Comparison of ENCODE assay signal across 15 cellular contexts in genomic region chr14:100011568-100012325, GRCh38.
"Had no signal": no experiment of that assay in that cellular context is flagged by ENCODE, and none has a peak within 500 bp of the region (broad histone marks: within the 10 kb centered on the region; RNA-seq: fewer than 3 reads in every experiment).

No MANE protein-coding gene starts in this region.

- H3K4me3 ChIP-seq: tibial nerve had no signal

- H3K36me3 ChIP-seq: tibial nerve had no signal

- H3K4me3 Mint-ChIP-seq: activated CD4-positive, alpha-beta T cell treated with anti-CD3 and anti-CD28 coated beads for 36 hours; activated naive CD8-positive, alpha-beta T cell treated with anti-CD3 and anti-CD28 coated beads for 36 hours; nephron progenitor cell had no signal

- H3K27me3 ChIP-seq: tibial nerve had no signal

- H3K9me3 ChIP-seq: tibial nerve had no signal

- H3K27ac Mint-ChIP-seq: activated CD4-positive, alpha-beta T cell treated with anti-CD3 and anti-CD28 coated beads for 36 hours; activated naive CD8-positive, alpha-beta T cell treated with anti-CD3 and anti-CD28 coated beads for 36 hours had no signal

- H3K27me3 Mint-ChIP-seq: activated CD4-positive, alpha-beta T cell treated with anti-CD3 and anti-CD28 coated beads for 36 hours; activated naive CD8-positive, alpha-beta T cell treated with anti-CD3 and anti-CD28 coated beads for 36 hours had no signal

- DNase-seq: activated CD4-positive, alpha-beta T cell treated with anti-CD3 and anti-CD28 coated beads for 36 hours; activated CD4-positive, alpha-beta T cell treated with anti-CD3 and anti-CD28 coated beads, Interleukin-2, amount 50 U/mL, for 48 hours; activated naive CD8-positive, alpha-beta T cell treated with anti-CD3 and anti-CD28 coated beads for 36 hours; amygdala; dermis blood vessel endothelial cell; effector memory CD4-positive, alpha-beta T cell; islet precursor cell; midbrain; nephron progenitor cell; nucleus accumbens; posterior cingulate gyrus; stimulated activated CD4-positive, alpha-beta T cell treated with anti-CD3 and anti-CD28 coated beads, Interleukin-12 subunit alpha, Interleukin-12 subunit beta, amount 100 ng/mL, for 4 hours; stimulated activated CD4-positive, alpha-beta T cell treated with anti-CD3 and anti-CD28 coated beads, Interleukin-1b, Interleukin-23, amount 100 ng/mL, for 48 hours; stimulated activated naive CD8-positive, alpha-beta T cell treated with anti-CD3 and anti-CD28 coated beads, Interleukin-15, Interleukin-2, amounts not matched to agents 100 U/mL and 50 U/mL, for 24 hours had no signal

- H3K9me3 Mint-ChIP-seq: activated naive CD8-positive, alpha-beta T cell treated with anti-CD3 and anti-CD28 coated beads for 36 hours had no signal
